In genomic region chr13:46345866-46346265, GRCh38 we compare ENCODE assay signal across 21 cellular contexts. TPM values are rescaled to one million over a fixed set of nuclear protein-coding genes. Genes with fewer than 3 reads are reported as not detected.
DNase-seq lines count a peak whose midpoint lies in the region; ATAC-seq and TF ChIP-seq lines count a peak whose summit lies in the region.
"Had no signal": no experiment of that assay in that cellular context is flagged by ENCODE, and none has a peak within 500 bp of the region (broad histone marks: within the 10 kb centered on the region; RNA-seq: fewer than 3 reads in every experiment).

No MANE protein-coding gene starts in this region.

- intact Hi-C loops in body of pancreas (cut with DNase I) = no loop called here
- intact Hi-C loops in ascending aorta (cut with DNase I) = no loop called here
- intact Hi-C loops in thyroid gland (cut with DNase I) = no loop called here

- peaks cover 32 to 52% of the 10 kb centered on the region in 2 donors for H3K36me3 Mint-ChIP-seq in naive B cell

- H3K4me1 ChIP-seq in body of pancreas (peaks cover 16% of the 10 kb centered on the region), ascending aorta (no peaks in the 10 kb centered on the region), thyroid gland (no peaks in the 10 kb centered on the region)

- H3K4me3 Mint-ChIP-seq in naive B cell = peak overlapping the region in 1 of 8 donors; percentile 35
- H3K4me3 Mint-ChIP-seq: CD8-positive, alpha-beta memory T cell; H9 had no signal

- no peaks in the 10 kb centered on the region for H3K9me3 Mint-ChIP-seq in naive B cell
- H3K9me3 Mint-ChIP-seq: CD8-positive, alpha-beta memory T cell; H9 had no signal

- no peaks in the 10 kb centered on the region for H3K27me3 Mint-ChIP-seq in naive B cell

- H3K27ac ChIP-seq in body of pancreas (peak overlapping the region; percentile 25 to 66 (median 37)), ascending aorta (no peak overlapping the region), thyroid gland (no peak overlapping the region)
- H3K27ac ChIP-seq: 22Rv1; BLaER1 treated with 17β-estradiol and CSF1 and Interleukin-3, amounts not matched to agents 10 nM and 100 nM had no signal

- TF ChIP-seq POLR2A in body of pancreas (IDR thresholded peaks at IDR 0.05) (no peak), thyroid gland (IDR thresholded peaks at IDR 0.05) (no peak)

- peaks cover 33 to 40% (median 34%) of the 10 kb centered on the region in 3 donors for H3K4me1 Mint-ChIP-seq in naive B cell

- peak; percentile 81 for ATAC-seq in body of pancreas
- no peak for ATAC-seq in naive B cell (ENCODE audit: low read depth in 2 of 2)
- no peak for ATAC-seq in GM21619 (IDR thresholded peaks at IDR 0.05; ENCODE audit: unreplicated experiment)

- H3K4me3 ChIP-seq in body of pancreas = no peak overlapping the region
- no peak overlapping the region for H3K4me3 ChIP-seq in ascending aorta
- no peak overlapping the region for H3K4me3 ChIP-seq in thyroid gland (replicated peaks in 1 of 3)
- H3K4me3 ChIP-seq: BLaER1 treated with 17β-estradiol and CSF1 and Interleukin-3, amounts not matched to agents 10 nM and 100 nM had no signal

- H3K9me3 ChIP-seq in body of pancreas (no peaks in the 10 kb centered on the region), ascending aorta (no peaks in the 10 kb centered on the region), thyroid gland (no peaks in the 10 kb centered on the region)

- 15 to 23% methylated on average over 5 of the region's 5 CpGs for WGBS in body of pancreas, 2 donors
- 84 to 85% methylated on average over 5 of the region's 5 CpGs for WGBS in thyroid gland, 2 donors

- H3K27me3 ChIP-seq in body of pancreas = no peaks in the 10 kb centered on the region
- no peaks in the 10 kb centered on the region for H3K27me3 ChIP-seq in ascending aorta
- H3K27me3 ChIP-seq in thyroid gland = no peaks in the 10 kb centered on the region
- H3K27me3 ChIP-seq: BLaER1 treated with 17β-estradiol and CSF1 and Interleukin-3, amounts not matched to agents 10 nM and 100 nM had no signal

- DNase-seq in DMS79 treated with DMSO at 0.1 percent for 48 hours (lab: John Stamatoyannopoulos, UW) (peak; percentile 17), DMS79 (lab: John Stamatoyannopoulos, UW) (no peak), body of pancreas (peak; percentile 78 to 89 (median 83)), naive B cell (no peak), stromal cell of bone marrow (ENCODE audit: low read depth) (peak; percentile 38), ascending aorta (ENCODE audit: low spot score in 2 of 2) (no peak), thyroid gland (no peak)
- DNase-seq: CD8-positive, alpha-beta memory T cell; H9; Karpas-422; MM.1S; NCI-H1105; NCI-H1694 treated with DMSO at 0.1 percent for 48 hours; NCI-H2171 treated with DMSO at 0.1 percent for 48 hours; NCI-H446 treated with DMSO at 0.1 percent for 48 hours; NK-92 treated with Interleukin-12 subunit alpha and Interleukin-12 subunit beta, amount 100 ng/mL, for 24 hours; SHP77 had no signal

- H3K36me3 ChIP-seq in body of pancreas (replicated peaks in 1 of 2; ENCODE audit: insufficient read depth in 1 of 2, low read depth in 2 of 2) = no peaks in the 10 kb centered on the region
- H3K36me3 ChIP-seq in ascending aorta = no peaks in the 10 kb centered on the region
- no peaks in the 10 kb centered on the region for H3K36me3 ChIP-seq in thyroid gland
- H3K36me3 ChIP-seq: BLaER1 treated with 17β-estradiol and CSF1 and Interleukin-3, amounts not matched to agents 10 nM and 100 nM had no signal

- TF ChIP-seq CTCF in body of pancreas (IDR thresholded peaks at IDR 0.05) (no peak), ascending aorta (IDR thresholded peaks at IDR 0.05) (no peak), thyroid gland (IDR thresholded peaks at IDR 0.05) (no peak)

- peak overlapping the region in 5 of 6 donors; percentile 24 to 75 (median 69) for H3K27ac Mint-ChIP-seq in naive B cell
- H3K27ac Mint-ChIP-seq: CD8-positive, alpha-beta memory T cell had no signal

RNA-seq across cellular contexts. Expression of gene RUBCNL, which starts 41.2 kb away (rescaled TPM):
- total RNA-seq in body of pancreas (1 to 10 TPM; 2.1 to 2.3 TPM), ascending aorta (2.4 TPM), thyroid gland (1 to 10 TPM; 1.7 to 4.2 (median 2.8) TPM)
- polyA plus RNA-seq in naive B cell (ENCODE audit: low read depth in 6 of 6) = 100 to 1,000 TPM; 102 to 156 (median 129) TPM
- total RNA-seq: CD8-positive, alpha-beta memory T cell; Daoy had no signal
- polyA plus RNA-seq: CD8-positive, alpha-beta memory T cell had no signal

Comparison
In these comparisons a context has a peak if more than half of its experiments do, and no peak if none do; other contexts are left out.
1. DNase-seq: peak in DMS79 treated with DMSO at 0.1 percent for 48 hours (single experiment), body of pancreas (4 of 4) and stromal cell of bone marrow (single experiment); none in DMS79 (single experiment), naive B cell (single experiment), ascending aorta (0 of 2) and thyroid gland (0 of 2).
2. H3K27ac ChIP-seq: peak in body of pancreas (4 of 4); none in ascending aorta (0 of 2) and thyroid gland (0 of 3).